Comparison of ENCODE assay signal across 1 cellular context in the genomic region with DNA sequence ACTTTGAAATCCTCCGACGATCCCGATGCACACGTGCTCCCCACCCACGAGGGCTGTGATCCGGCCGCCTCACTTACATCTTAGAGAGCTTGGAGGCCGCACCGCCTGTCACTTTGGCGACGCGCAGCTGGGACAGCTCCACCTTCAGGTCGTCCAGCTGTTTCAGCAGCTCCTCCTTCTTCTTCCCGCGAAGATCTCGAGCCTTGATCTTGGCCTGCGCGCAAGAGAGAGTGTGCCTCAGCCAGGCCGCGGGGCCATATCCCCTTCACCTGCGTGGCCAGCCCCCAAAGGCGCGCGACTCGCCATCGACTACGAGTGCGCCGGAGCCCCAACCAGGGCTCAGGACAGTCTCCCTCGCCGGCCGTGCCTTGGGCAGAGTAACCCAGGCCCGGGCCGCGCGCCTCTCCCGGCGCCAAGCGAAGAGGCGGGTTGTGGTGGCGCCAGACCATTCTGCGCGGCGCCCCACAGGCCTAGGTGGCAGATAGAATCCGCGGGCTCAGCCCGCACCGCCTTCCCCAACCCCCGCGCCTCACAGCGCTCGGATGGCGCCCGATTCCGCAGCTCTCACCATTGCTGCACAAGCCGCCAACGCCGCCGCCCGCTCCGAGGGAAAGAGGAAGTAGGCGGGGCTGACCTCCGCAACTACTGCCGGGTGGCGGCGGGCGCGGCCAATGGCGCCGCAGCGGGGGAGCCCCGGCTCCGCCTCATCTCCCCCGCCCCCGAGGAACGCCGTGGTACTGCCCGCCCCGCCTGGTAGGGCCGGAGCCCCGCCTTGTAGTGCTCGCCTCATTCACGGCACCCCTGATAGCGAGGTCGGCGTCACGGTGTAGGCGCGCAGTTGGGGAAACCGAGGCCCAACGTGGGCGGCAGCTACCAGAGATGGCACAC.
A peak's percentile ranks its signal among the peaks of the same experiment; 100 is the strongest.
TF ChIP-seq lines count a peak whose summit lies in the region.

A gene (plus strand): TSS at position 789 of the 888 bp plus-strand sequence. CDS start 7,161 bp downstream, outside the sequence.
A gene (minus strand): TSS at position 616 of the 888 bp plus-strand sequence. CDS start 45 bp downstream, at position 571.

TF ChIP-seq in K562, 482 proteins besides CTCF, POLR2A, EP300 and RAD21 (continued from another document and continues in another):
- TF ChIP-seq, protein P1, sequence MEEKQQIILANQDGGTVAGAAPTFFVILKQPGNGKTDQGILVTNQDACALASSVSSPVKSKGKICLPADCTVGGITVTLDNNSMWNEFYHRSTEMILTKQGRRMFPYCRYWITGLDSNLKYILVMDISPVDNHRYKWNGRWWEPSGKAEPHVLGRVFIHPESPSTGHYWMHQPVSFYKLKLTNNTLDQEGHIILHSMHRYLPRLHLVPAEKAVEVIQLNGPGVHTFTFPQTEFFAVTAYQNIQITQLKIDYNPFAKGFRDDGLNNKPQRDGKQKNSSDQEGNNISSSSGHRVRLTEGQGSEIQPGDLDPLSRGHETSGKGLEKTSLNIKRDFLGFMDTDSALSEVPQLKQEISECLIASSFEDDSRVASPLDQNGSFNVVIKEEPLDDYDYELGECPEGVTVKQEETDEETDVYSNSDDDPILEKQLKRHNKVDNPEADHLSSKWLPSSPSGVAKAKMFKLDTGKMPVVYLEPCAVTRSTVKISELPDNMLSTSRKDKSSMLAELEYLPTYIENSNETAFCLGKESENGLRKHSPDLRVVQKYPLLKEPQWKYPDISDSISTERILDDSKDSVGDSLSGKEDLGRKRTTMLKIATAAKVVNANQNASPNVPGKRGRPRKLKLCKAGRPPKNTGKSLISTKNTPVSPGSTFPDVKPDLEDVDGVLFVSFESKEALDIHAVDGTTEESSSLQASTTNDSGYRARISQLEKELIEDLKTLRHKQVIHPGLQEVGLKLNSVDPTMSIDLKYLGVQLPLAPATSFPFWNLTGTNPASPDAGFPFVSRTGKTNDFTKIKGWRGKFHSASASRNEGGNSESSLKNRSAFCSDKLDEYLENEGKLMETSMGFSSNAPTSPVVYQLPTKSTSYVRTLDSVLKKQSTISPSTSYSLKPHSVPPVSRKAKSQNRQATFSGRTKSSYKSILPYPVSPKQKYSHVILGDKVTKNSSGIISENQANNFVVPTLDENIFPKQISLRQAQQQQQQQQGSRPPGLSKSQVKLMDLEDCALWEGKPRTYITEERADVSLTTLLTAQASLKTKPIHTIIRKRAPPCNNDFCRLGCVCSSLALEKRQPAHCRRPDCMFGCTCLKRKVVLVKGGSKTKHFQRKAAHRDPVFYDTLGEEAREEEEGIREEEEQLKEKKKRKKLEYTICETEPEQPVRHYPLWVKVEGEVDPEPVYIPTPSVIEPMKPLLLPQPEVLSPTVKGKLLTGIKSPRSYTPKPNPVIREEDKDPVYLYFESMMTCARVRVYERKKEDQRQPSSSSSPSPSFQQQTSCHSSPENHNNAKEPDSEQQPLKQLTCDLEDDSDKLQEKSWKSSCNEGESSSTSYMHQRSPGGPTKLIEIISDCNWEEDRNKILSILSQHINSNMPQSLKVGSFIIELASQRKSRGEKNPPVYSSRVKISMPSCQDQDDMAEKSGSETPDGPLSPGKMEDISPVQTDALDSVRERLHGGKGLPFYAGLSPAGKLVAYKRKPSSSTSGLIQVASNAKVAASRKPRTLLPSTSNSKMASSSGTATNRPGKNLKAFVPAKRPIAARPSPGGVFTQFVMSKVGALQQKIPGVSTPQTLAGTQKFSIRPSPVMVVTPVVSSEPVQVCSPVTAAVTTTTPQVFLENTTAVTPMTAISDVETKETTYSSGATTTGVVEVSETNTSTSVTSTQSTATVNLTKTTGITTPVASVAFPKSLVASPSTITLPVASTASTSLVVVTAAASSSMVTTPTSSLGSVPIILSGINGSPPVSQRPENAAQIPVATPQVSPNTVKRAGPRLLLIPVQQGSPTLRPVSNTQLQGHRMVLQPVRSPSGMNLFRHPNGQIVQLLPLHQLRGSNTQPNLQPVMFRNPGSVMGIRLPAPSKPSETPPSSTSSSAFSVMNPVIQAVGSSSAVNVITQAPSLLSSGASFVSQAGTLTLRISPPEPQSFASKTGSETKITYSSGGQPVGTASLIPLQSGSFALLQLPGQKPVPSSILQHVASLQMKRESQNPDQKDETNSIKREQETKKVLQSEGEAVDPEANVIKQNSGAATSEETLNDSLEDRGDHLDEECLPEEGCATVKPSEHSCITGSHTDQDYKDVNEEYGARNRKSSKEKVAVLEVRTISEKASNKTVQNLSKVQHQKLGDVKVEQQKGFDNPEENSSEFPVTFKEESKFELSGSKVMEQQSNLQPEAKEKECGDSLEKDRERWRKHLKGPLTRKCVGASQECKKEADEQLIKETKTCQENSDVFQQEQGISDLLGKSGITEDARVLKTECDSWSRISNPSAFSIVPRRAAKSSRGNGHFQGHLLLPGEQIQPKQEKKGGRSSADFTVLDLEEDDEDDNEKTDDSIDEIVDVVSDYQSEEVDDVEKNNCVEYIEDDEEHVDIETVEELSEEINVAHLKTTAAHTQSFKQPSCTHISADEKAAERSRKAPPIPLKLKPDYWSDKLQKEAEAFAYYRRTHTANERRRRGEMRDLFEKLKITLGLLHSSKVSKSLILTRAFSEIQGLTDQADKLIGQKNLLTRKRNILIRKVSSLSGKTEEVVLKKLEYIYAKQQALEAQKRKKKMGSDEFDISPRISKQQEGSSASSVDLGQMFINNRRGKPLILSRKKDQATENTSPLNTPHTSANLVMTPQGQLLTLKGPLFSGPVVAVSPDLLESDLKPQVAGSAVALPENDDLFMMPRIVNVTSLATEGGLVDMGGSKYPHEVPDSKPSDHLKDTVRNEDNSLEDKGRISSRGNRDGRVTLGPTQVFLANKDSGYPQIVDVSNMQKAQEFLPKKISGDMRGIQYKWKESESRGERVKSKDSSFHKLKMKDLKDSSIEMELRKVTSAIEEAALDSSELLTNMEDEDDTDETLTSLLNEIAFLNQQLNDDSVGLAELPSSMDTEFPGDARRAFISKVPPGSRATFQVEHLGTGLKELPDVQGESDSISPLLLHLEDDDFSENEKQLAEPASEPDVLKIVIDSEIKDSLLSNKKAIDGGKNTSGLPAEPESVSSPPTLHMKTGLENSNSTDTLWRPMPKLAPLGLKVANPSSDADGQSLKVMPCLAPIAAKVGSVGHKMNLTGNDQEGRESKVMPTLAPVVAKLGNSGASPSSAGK (IDR thresholded peaks at IDR 0.05), result no peak
- TF ChIP-seq, protein P2, sequence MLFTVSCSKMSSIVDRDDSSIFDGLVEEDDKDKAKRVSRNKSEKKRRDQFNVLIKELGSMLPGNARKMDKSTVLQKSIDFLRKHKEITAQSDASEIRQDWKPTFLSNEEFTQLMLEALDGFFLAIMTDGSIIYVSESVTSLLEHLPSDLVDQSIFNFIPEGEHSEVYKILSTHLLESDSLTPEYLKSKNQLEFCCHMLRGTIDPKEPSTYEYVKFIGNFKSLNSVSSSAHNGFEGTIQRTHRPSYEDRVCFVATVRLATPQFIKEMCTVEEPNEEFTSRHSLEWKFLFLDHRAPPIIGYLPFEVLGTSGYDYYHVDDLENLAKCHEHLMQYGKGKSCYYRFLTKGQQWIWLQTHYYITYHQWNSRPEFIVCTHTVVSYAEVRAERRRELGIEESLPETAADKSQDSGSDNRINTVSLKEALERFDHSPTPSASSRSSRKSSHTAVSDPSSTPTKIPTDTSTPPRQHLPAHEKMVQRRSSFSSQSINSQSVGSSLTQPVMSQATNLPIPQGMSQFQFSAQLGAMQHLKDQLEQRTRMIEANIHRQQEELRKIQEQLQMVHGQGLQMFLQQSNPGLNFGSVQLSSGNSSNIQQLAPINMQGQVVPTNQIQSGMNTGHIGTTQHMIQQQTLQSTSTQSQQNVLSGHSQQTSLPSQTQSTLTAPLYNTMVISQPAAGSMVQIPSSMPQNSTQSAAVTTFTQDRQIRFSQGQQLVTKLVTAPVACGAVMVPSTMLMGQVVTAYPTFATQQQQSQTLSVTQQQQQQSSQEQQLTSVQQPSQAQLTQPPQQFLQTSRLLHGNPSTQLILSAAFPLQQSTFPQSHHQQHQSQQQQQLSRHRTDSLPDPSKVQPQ (CRISPR knock-in tag; IDR thresholded peaks at IDR 0.05; ENCODE audit: borderline replicate concordance), result no peak
- TF ChIP-seq, protein P3, sequence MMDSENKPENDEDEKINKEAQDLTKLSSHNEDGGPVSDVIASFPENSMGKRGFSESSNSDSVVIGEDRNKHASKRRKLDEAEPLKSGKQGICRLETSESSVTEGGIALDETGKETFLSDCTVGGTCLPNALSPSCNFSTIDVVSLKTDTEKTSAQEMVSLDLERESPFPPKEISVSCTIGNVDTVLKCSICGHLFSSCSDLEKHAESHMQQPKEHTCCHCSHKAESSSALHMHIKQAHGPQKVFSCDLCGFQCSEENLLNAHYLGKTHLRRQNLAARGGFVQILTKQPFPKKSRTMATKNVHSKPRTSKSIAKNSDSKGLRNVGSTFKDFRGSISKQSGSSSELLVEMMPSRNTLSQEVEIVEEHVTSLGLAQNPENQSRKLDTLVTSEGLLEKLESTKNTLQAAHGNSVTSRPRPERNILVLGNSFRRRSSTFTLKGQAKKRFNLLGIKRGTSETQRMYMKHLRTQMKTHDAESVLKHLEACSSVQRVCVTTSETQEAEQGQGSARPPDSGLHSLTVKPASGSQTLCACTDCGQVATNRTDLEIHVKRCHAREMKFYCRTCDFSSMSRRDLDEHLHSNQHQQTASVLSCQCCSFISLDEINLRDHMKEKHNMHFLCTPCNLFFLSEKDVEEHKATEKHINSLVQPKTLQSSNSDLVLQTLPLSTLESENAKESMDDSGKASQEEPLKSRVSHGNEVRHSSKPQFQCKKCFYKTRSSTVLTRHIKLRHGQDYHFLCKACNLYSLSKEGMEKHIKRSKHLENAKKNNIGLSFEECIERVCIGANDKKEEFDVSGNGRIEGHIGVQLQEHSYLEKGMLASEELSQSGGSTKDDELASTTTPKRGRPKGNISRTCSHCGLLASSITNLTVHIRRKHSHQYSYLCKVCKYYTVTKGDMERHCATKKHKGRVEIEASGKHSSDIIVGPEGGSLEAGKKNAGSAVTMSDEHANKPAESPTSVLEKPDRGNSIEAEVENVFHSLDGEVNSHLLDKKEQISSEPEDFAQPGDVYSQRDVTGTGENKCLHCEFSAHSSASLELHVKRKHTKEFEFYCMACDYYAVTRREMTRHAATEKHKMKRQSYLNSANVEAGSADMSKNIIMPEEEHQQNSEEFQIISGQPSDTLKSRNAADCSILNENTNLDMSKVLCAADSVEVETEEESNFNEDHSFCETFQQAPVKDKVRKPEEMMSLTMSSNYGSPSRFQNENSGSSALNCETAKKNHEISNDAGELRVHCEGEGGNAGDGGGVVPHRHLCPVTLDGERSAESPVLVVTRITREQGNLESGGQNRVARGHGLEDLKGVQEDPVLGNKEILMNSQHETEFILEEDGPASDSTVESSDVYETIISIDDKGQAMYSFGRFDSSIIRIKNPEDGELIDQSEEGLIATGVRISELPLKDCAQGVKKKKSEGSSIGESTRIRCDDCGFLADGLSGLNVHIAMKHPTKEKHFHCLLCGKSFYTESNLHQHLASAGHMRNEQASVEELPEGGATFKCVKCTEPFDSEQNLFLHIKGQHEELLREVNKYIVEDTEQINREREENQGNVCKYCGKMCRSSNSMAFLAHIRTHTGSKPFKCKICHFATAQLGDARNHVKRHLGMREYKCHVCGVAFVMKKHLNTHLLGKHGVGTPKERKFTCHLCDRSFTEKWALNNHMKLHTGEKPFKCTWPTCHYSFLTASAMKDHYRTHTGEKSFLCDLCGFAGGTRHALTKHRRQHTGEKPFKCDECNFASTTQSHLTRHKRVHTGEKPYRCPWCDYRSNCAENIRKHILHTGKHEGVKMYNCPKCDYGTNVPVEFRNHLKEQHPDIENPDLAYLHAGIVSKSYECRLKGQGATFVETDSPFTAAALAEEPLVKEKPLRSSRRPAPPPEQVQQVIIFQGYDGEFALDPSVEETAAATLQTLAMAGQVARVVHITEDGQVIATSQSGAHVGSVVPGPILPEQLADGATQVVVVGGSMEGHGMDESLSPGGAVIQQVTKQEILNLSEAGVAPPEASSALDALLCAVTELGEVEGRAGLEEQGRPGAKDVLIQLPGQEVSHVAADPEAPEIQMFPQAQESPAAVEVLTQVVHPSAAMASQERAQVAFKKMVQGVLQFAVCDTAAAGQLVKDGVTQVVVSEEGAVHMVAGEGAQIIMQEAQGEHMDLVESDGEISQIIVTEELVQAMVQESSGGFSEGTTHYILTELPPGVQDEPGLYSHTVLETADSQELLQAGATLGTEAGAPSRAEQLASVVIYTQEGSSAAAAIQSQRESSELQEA (IDR thresholded peaks at IDR 0.05; ENCODE audit: low read depth), result no peak
- TF ChIP-seq TEAD4 (IDR thresholded peaks at IDR 0.05; ENCODE audit: low read length) (0 out of 2 replicates have a peak, but pooled peaks have one; percentile 7), TEAD4 (CRISPR knock-in tag; IDR thresholded peaks at IDR 0.05; ENCODE audit: borderline replicate concordance) (no peak), MEF2D (tag; conservative IDR thresholded peaks at IDR 0.05; ENCODE audit: low read depth) (no peak), NFRKB (IDR thresholded peaks at IDR 0.05; ENCODE audit: low read depth) (peak; percentile 72), RBM25 (IDR thresholded peaks at IDR 0.05; ENCODE audit: low read depth, low read length, severe bottlenecking) (peak; percentile 59), IFI16 (CRISPR knock-in tag; IDR thresholded peaks at IDR 0.05) (no peak), SMARCB1 (IDR thresholded peaks at IDR 0.05; ENCODE audit: insufficient read length, low read depth) (no peak), XRCC5 (IDR thresholded peaks at IDR 0.05; ENCODE audit: low read depth, low read length) (peak; percentile 42; the same call in 1 of the 2 replicates), RB1 (IDR thresholded peaks at IDR 0.05; ENCODE audit: low read depth) (peak; percentile 84), NFXL1 (CRISPR knock-in tag; IDR thresholded peaks at IDR 0.05) (no peak), ZFX (CRISPR knock-in tag; IDR thresholded peaks at IDR 0.05) (no peak), NCOA2 (IDR thresholded peaks at IDR 0.05; ENCODE audit: partially characterized antibody in 2 of 2) (no peak)
- TF ChIP-seq, protein P4, sequence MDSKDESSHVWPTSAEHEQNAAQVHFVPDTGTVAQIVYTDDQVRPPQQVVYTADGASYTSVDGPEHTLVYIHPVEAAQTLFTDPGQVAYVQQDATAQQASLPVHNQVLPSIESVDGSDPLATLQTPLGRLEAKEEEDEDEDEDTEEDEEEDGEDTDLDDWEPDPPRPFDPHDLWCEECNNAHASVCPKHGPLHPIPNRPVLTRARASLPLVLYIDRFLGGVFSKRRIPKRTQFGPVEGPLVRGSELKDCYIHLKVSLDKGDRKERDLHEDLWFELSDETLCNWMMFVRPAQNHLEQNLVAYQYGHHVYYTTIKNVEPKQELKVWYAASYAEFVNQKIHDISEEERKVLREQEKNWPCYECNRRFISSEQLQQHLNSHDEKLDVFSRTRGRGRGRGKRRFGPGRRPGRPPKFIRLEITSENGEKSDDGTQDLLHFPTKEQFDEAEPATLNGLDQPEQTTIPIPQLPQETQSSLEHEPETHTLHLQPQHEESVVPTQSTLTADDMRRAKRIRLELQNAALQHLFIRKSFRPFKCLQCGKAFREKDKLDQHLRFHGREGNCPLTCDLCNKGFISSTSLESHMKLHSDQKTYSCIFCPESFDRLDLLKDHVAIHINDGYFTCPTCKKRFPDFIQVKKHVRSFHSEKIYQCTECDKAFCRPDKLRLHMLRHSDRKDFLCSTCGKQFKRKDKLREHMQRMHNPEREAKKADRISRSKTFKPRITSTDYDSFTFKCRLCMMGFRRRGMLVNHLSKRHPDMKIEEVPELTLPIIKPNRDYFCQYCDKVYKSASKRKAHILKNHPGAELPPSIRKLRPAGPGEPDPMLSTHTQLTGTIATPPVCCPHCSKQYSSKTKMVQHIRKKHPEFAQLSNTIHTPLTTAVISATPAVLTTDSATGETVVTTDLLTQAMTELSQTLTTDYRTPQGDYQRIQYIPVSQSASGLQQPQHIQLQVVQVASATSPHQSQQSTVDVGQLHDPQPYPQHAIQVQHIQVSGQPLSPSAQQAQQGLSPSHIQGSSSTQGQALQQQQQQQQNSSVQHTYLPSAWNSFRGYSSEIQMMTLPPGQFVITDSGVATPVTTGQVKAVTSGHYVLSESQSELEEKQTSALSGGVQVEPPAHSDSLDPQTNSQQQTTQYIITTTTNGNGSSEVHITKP (IDR thresholded peaks at IDR 0.05; ENCODE audit: partially characterized antibody), result peak; percentile 99
